In the genomic region with DNA sequence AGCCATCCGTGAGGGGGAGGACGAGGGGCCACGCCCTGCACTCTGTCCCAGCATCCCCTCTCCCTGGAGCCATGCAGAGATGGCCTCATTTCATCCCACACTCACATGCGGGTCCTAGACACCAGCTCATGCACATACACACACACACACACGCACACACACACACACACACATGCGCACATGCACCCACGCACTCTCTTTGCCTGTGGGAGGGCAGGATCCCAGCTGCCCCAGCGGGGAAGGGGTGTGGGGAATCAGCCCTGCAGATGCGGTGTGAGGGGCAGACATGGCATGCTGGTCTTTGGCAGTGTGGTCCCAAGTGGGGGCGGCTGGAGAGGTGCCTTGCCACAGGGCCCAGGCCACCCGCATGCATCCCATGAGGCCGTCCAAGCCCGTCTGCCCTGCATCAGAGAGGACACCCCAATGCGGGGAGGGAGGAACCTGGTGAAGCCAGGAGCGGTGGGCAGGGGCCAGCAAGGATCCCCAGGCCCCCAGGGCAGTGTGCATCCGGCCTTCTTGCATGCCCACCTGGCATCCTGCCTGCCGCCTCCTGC, we compare ENCODE assay signal across 3 cellular contexts.
TF ChIP-seq lines count a peak whose summit lies in the region.

No MANE protein-coding gene starts in this region.

TF ChIP-seq in SK-N-SH treated with all-trans-retinoic acid at 6 μM for 48 hours, 23 proteins besides CTCF, POLR2A, EP300 and RAD21:
- TF ChIP-seq CSDC2 (CRISPR knock-in tag; IDR thresholded peaks at IDR 0.05) (no peak), PPARA (CRISPR knock-in tag; IDR thresholded peaks at IDR 0.05; ENCODE audit: borderline replicate concordance) (no peak), ZNF8 (CRISPR knock-in tag; IDR thresholded peaks at IDR 0.05) (no peak)

TF ChIP-seq in SK-N-SH, 30 proteins besides CTCF, POLR2A, EP300 and RAD21:
- no peak for TF ChIP-seq MAX (IDR thresholded peaks at IDR 0.05; ENCODE audit: low read depth)
- no peak for TF ChIP-seq ZBTB33 (IDR thresholded peaks at IDR 0.05; ENCODE audit: borderline replicate concordance, low read depth)
- no peak for TF ChIP-seq FOXJ3 (CRISPR knock-in tag; IDR thresholded peaks at IDR 0.05)

TF ChIP-seq in GM12878, 131 proteins besides CTCF, POLR2A, EP300 and RAD21:
- TF ChIP-seq ATF7 (IDR thresholded peaks at IDR 0.05; ENCODE audit: low read depth) (no peak), CHD2 (IDR thresholded peaks at IDR 0.05; ENCODE audit: borderline replicate concordance, low read depth, low read length) (no peak), IKZF1 (conservative IDR thresholded peaks at IDR 0.05) (peak; percentile 33; the same call in 1 of the 2 replicates), TBL1XR1 (IDR thresholded peaks at IDR 0.05; ENCODE audit: low read depth, low read length) (no peak), DPF2 (IDR thresholded peaks at IDR 0.05) (peak; percentile 55; the same call in 1 of the 2 replicates)
- TF ChIP-seq, protein P1, sequence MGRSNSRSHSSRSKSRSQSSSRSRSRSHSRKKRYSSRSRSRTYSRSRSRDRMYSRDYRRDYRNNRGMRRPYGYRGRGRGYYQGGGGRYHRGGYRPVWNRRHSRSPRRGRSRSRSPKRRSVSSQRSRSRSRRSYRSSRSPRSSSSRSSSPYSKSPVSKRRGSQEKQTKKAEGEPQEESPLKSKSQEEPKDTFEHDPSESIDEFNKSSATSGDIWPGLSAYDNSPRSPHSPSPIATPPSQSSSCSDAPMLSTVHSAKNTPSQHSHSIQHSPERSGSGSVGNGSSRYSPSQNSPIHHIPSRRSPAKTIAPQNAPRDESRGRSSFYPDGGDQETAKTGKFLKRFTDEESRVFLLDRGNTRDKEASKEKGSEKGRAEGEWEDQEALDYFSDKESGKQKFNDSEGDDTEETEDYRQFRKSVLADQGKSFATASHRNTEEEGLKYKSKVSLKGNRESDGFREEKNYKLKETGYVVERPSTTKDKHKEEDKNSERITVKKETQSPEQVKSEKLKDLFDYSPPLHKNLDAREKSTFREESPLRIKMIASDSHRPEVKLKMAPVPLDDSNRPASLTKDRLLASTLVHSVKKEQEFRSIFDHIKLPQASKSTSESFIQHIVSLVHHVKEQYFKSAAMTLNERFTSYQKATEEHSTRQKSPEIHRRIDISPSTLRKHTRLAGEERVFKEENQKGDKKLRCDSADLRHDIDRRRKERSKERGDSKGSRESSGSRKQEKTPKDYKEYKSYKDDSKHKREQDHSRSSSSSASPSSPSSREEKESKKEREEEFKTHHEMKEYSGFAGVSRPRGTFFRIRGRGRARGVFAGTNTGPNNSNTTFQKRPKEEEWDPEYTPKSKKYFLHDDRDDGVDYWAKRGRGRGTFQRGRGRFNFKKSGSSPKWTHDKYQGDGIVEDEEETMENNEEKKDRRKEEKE (IDR thresholded peaks at IDR 0.05) = no peak
- TF ChIP-seq, protein P2, sequence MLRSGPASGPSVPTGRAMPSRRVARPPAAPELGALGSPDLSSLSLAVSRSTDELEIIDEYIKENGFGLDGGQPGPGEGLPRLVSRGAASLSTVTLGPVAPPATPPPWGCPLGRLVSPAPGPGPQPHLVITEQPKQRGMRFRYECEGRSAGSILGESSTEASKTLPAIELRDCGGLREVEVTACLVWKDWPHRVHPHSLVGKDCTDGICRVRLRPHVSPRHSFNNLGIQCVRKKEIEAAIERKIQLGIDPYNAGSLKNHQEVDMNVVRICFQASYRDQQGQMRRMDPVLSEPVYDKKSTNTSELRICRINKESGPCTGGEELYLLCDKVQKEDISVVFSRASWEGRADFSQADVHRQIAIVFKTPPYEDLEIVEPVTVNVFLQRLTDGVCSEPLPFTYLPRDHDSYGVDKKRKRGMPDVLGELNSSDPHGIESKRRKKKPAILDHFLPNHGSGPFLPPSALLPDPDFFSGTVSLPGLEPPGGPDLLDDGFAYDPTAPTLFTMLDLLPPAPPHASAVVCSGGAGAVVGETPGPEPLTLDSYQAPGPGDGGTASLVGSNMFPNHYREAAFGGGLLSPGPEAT (IDR thresholded peaks at IDR 0.05; ENCODE audit: low read depth) = no peak
